In the genomic region with DNA sequence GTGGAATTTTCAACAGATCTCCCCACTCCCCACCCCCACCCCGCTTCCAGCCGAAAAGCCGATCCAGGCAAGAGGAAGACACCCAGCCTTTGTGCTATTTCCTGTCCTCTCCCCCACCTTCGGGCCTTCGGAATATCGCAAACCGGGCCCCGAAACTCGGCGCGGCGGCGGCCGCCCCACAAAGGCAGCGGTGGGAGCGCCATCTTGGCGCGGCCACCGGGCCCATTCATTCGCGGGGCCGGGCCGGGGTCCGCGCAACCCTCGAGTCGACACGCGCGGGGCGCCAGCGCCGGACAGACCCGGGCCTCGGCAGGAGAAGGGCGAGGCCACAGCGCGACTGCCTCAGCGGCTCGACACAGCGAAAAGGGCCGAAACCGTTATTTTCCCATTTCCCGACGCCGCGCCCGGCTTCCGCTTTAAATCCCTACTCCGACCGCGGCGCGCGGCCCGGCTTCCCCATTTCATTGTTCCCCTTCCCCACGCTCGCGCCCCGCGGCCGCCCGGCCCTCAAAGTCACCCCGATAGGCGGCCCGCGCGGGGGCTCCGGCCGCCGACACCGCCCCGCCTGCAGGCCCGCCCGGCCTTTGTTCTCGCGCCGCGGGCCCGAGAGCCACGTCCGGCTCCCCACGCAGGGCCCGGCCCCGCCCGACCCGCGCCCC, we compare ENCODE assay signal across 1 cellular context.
TF ChIP-seq lines count a peak whose summit lies in the region.

No MANE protein-coding gene starts in this region.

TF ChIP-seq in HepG2, 621 proteins besides CTCF, POLR2A, EP300 and RAD21 (continued from another document and continues in another):
- TF ChIP-seq KAT7 (CRISPR knock-in tag; IDR thresholded peaks at IDR 0.05; ENCODE audit: borderline replicate concordance) (peak; percentile 72; the same call in 1 of the 2 replicates), ATF7 (IDR thresholded peaks at IDR 0.05) (no peak), ATF7 (CRISPR knock-in tag; IDR thresholded peaks at IDR 0.05) (no peak), DNMT3B (CRISPR knock-in tag; conservative IDR thresholded peaks at IDR 0.05) (no peak), ZNF773 (CRISPR knock-in tag; IDR thresholded peaks at IDR 0.05; ENCODE audit: borderline replicate concordance) (peak; percentile 30; the same call in 1 of the 2 replicates), HNRNPLL (IDR thresholded peaks at IDR 0.05; ENCODE audit: low read depth, low read length, poor library complexity, severe bottlenecking) (peak; percentile 35), NFATC3 (CRISPR knock-in tag; IDR thresholded peaks at IDR 0.05) (no peak), IRF2 (CRISPR knock-in tag; IDR thresholded peaks at IDR 0.05) (no peak), YY1 (IDR thresholded peaks at IDR 0.05; ENCODE audit: insufficient read depth, insufficient replicate concordance, low read depth, low read length) (peak; percentile 91), MAFF (IDR thresholded peaks at IDR 0.05; ENCODE audit: low read depth, low read length) (no peak), KLF13 (CRISPR knock-in tag; IDR thresholded peaks at IDR 0.05) (no peak), NFKB2 (CRISPR knock-in tag; IDR thresholded peaks at IDR 0.05; ENCODE audit: borderline replicate concordance) (peak; percentile 47; the same call in 1 of the 2 replicates), POLR2G (IDR thresholded peaks at IDR 0.05; ENCODE audit: low read depth, low read length) (0 out of 2 replicates have a peak, but pooled peaks have one; percentile 37), MAFG (CRISPR knock-in tag; IDR thresholded peaks at IDR 0.05) (no peak), SP4 (CRISPR knock-in tag; IDR thresholded peaks at IDR 0.05) (no peak), LCORL (IDR thresholded peaks at IDR 0.05) (no peak), LCORL (CRISPR knock-in tag; IDR thresholded peaks at IDR 0.05) (no peak), ZSCAN22 (CRISPR knock-in tag; IDR thresholded peaks at IDR 0.05) (no peak), ZNF563 (CRISPR knock-in tag; IDR thresholded peaks at IDR 0.05) (peak; percentile 44; the same call in 1 of the 2 replicates), BRCA1 (CRISPR knock-in tag; IDR thresholded peaks at IDR 0.05) (0 out of 2 replicates have a peak, but pooled peaks have one; percentile 54), ZNF367 (CRISPR knock-in tag; IDR thresholded peaks at IDR 0.05; ENCODE audit: borderline replicate concordance) (no peak), ZKSCAN5 (CRISPR knock-in tag; IDR thresholded peaks at IDR 0.05) (no peak), ASH2L (IDR thresholded peaks at IDR 0.05; ENCODE audit: insufficient read length, low read depth, low read length) (peak; percentile 72), RBM39 (IDR thresholded peaks at IDR 0.05; ENCODE audit: low read depth, low read length, poor library complexity, severe bottlenecking) (peak; percentile 55), NFRKB (IDR thresholded peaks at IDR 0.05) (no peak), AGO2 (optimal IDR thresholded peaks at IDR 0.05; ENCODE audit: low read depth, low read length) (peak; percentile 88), ZNF564 (CRISPR knock-in tag; IDR thresholded peaks at IDR 0.05) (0 out of 2 replicates have a peak, but pooled peaks have one; percentile 43), ZNF326 (CRISPR knock-in tag; IDR thresholded peaks at IDR 0.05; ENCODE audit: borderline replicate concordance) (no peak), TCF12 (IDR thresholded peaks at IDR 0.05) (no peak), TCF12 (CRISPR knock-in tag; IDR thresholded peaks at IDR 0.05) (0 out of 2 replicates have a peak, but pooled peaks have one; percentile 34), KMT2A (CRISPR knock-in tag; IDR thresholded peaks at IDR 0.05) (0 out of 2 replicates have a peak, but pooled peaks have one; percentile 19), MATR3 (CRISPR knock-in tag; IDR thresholded peaks at IDR 0.05) (no peak), HDAC1 (CRISPR knock-in tag; IDR thresholded peaks at IDR 0.05) (peak; percentile 38; the same call in 1 of the 2 replicates), SIN3B (IDR thresholded peaks at IDR 0.05; ENCODE audit: low read length) (no peak), MTF2 (CRISPR knock-in tag; IDR thresholded peaks at IDR 0.05; ENCODE audit: borderline replicate concordance) (no peak), HNRNPH1 (optimal IDR thresholded peaks at IDR 0.05; ENCODE audit: low read depth, low read length) (no peak), ZMYM4 (CRISPR knock-in tag; IDR thresholded peaks at IDR 0.05) (no peak), ZNF670 (CRISPR knock-in tag; IDR thresholded peaks at IDR 0.05; ENCODE audit: borderline replicate concordance) (no peak), SP2 (CRISPR knock-in tag; IDR thresholded peaks at IDR 0.05) (no peak), EEA1 (CRISPR knock-in tag; IDR thresholded peaks at IDR 0.05; ENCODE audit: borderline replicate concordance) (no peak)
- TF ChIP-seq, protein P1, sequence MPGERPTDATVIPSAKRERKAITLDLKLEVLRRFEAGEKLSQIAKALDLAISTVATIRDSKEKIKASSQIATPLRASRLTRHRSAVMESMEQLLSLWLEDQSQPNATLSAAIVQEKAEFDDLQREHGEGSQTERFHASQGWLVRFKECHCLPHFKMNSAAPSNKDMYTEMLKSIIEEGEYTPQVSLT (CRISPR knock-in tag; IDR thresholded peaks at IDR 0.05; ENCODE audit: borderline replicate concordance, low read depth): no peak
- TF ChIP-seq, protein P2, sequence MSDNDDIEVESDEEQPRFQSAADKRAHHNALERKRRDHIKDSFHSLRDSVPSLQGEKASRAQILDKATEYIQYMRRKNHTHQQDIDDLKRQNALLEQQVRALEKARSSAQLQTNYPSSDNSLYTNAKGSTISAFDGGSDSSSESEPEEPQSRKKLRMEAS (IDR thresholded peaks at IDR 0.05): 0 out of 2 replicates have a peak, but pooled peaks have one; percentile 19
- TF ChIP-seq, protein P3, sequence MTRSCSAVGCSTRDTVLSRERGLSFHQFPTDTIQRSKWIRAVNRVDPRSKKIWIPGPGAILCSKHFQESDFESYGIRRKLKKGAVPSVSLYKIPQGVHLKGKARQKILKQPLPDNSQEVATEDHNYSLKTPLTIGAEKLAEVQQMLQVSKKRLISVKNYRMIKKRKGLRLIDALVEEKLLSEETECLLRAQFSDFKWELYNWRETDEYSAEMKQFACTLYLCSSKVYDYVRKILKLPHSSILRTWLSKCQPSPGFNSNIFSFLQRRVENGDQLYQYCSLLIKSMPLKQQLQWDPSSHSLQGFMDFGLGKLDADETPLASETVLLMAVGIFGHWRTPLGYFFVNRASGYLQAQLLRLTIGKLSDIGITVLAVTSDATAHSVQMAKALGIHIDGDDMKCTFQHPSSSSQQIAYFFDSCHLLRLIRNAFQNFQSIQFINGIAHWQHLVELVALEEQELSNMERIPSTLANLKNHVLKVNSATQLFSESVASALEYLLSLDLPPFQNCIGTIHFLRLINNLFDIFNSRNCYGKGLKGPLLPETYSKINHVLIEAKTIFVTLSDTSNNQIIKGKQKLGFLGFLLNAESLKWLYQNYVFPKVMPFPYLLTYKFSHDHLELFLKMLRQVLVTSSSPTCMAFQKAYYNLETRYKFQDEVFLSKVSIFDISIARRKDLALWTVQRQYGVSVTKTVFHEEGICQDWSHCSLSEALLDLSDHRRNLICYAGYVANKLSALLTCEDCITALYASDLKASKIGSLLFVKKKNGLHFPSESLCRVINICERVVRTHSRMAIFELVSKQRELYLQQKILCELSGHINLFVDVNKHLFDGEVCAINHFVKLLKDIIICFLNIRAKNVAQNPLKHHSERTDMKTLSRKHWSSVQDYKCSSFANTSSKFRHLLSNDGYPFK (CRISPR knock-in tag; IDR thresholded peaks at IDR 0.05; ENCODE audit: borderline replicate concordance): no peak
- TF ChIP-seq, protein P4, sequence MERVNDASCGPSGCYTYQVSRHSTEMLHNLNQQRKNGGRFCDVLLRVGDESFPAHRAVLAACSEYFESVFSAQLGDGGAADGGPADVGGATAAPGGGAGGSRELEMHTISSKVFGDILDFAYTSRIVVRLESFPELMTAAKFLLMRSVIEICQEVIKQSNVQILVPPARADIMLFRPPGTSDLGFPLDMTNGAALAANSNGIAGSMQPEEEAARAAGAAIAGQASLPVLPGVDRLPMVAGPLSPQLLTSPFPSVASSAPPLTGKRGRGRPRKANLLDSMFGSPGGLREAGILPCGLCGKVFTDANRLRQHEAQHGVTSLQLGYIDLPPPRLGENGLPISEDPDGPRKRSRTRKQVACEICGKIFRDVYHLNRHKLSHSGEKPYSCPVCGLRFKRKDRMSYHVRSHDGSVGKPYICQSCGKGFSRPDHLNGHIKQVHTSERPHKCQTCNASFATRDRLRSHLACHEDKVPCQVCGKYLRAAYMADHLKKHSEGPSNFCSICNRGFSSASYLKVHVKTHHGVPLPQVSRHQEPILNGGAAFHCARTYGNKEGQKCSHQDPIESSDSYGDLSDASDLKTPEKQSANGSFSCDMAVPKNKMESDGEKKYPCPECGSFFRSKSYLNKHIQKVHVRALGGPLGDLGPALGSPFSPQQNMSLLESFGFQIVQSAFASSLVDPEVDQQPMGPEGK (CRISPR knock-in tag; IDR thresholded peaks at IDR 0.05): 0 out of 2 replicates have a peak, but pooled peaks have one; percentile 20
- TF ChIP-seq, protein P5, sequence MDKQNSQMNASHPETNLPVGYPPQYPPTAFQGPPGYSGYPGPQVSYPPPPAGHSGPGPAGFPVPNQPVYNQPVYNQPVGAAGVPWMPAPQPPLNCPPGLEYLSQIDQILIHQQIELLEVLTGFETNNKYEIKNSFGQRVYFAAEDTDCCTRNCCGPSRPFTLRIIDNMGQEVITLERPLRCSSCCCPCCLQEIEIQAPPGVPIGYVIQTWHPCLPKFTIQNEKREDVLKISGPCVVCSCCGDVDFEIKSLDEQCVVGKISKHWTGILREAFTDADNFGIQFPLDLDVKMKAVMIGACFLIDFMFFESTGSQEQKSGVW (CRISPR knock-in tag; IDR thresholded peaks at IDR 0.05; ENCODE audit: borderline replicate concordance): no peak
- TF ChIP-seq, protein P6, sequence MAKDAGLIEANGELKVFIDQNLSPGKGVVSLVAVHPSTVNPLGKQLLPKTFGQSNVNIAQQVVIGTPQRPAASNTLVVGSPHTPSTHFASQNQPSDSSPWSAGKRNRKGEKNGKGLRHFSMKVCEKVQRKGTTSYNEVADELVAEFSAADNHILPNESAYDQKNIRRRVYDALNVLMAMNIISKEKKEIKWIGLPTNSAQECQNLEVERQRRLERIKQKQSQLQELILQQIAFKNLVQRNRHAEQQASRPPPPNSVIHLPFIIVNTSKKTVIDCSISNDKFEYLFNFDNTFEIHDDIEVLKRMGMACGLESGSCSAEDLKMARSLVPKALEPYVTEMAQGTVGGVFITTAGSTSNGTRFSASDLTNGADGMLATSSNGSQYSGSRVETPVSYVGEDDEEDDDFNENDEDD (CRISPR knock-in tag; IDR thresholded peaks at IDR 0.05; ENCODE audit: borderline replicate concordance): no peak
- TF ChIP-seq, protein P7, sequence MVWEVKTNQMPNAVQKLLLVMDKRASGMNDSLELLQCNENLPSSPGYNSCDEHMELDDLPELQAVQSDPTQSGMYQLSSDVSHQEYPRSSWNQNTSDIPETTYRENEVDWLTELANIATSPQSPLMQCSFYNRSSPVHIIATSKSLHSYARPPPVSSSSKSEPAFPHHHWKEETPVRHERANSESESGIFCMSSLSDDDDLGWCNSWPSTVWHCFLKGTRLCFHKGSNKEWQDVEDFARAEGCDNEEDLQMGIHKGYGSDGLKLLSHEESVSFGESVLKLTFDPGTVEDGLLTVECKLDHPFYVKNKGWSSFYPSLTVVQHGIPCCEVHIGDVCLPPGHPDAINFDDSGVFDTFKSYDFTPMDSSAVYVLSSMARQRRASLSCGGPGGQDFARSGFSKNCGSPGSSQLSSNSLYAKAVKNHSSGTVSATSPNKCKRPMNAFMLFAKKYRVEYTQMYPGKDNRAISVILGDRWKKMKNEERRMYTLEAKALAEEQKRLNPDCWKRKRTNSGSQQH (CRISPR knock-in tag; IDR thresholded peaks at IDR 0.05; ENCODE audit: low read depth): peak; percentile 94
- TF ChIP-seq, protein P8, sequence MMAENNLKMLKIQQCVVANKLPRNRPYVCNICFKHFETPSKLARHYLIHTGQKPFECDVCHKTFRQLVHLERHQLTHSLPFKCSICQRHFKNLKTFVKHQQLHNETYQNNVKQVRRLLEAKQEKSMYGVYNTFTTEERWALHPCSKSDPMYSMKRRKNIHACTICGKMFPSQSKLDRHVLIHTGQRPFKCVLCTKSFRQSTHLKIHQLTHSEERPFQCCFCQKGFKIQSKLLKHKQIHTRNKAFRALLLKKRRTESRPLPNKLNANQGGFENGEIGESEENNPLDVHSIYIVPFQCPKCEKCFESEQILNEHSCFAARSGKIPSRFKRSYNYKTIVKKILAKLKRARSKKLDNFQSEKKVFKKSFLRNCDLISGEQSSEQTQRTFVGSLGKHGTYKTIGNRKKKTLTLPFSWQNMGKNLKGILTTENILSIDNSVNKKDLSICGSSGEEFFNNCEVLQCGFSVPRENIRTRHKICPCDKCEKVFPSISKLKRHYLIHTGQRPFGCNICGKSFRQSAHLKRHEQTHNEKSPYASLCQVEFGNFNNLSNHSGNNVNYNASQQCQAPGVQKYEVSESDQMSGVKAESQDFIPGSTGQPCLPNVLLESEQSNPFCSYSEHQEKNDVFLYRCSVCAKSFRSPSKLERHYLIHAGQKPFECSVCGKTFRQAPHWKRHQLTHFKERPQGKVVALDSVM (CRISPR knock-in tag; IDR thresholded peaks at IDR 0.05): no peak
- TF ChIP-seq, protein P9, sequence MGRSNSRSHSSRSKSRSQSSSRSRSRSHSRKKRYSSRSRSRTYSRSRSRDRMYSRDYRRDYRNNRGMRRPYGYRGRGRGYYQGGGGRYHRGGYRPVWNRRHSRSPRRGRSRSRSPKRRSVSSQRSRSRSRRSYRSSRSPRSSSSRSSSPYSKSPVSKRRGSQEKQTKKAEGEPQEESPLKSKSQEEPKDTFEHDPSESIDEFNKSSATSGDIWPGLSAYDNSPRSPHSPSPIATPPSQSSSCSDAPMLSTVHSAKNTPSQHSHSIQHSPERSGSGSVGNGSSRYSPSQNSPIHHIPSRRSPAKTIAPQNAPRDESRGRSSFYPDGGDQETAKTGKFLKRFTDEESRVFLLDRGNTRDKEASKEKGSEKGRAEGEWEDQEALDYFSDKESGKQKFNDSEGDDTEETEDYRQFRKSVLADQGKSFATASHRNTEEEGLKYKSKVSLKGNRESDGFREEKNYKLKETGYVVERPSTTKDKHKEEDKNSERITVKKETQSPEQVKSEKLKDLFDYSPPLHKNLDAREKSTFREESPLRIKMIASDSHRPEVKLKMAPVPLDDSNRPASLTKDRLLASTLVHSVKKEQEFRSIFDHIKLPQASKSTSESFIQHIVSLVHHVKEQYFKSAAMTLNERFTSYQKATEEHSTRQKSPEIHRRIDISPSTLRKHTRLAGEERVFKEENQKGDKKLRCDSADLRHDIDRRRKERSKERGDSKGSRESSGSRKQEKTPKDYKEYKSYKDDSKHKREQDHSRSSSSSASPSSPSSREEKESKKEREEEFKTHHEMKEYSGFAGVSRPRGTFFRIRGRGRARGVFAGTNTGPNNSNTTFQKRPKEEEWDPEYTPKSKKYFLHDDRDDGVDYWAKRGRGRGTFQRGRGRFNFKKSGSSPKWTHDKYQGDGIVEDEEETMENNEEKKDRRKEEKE (IDR thresholded peaks at IDR 0.05): no peak
- TF ChIP-seq, protein P10, sequence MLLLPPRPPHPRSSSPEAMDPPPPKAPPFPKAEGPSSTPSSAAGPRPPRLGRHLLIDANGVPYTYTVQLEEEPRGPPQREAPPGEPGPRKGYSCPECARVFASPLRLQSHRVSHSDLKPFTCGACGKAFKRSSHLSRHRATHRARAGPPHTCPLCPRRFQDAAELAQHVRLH (CRISPR knock-in tag; IDR thresholded peaks at IDR 0.05; ENCODE audit: borderline replicate concordance, low read depth): no peak
